Comparison of ENCODE assay signal across 8 cellular contexts in genomic region chr2:117814417-117815264, GRCh38. TPM values are rescaled to one million over a fixed set of nuclear protein-coding genes. Genes with fewer than 3 reads are reported as not detected.
DNase-seq lines count a peak whose midpoint lies in the region; ATAC-seq and TF ChIP-seq lines count a peak whose summit lies in the region.

Gene DDX18 (plus strand): TSS chr2:117814691. CDS start chr2:117814778, 87 bp downstream.

- peaks cover 37% of the 10 kb centered on the region for H3K4me1 Mint-ChIP-seq in activated naive CD8-positive, alpha-beta T cell treated with anti-CD3 and anti-CD28 coated beads for 36 hours
- H3K4me1 Mint-ChIP-seq in glutamatergic neuron (ENCODE audit: low read depth, unreplicated experiment) (peaks cover 6% of the 10 kb centered on the region), osteocyte (ENCODE audit: unreplicated experiment) (peaks cover 19% of the 10 kb centered on the region)

- intact Hi-C loops in thyroid gland (cut with DNase I): no loop called here

- H3K4me3 Mint-ChIP-seq in activated naive CD8-positive, alpha-beta T cell treated with anti-CD3 and anti-CD28 coated beads for 36 hours: peak within 1 kb of the TSS; percentile 97
- H3K4me3 Mint-ChIP-seq in glutamatergic neuron (ENCODE audit: unreplicated experiment) (peak within 1 kb of the TSS; percentile 98), osteocyte (ENCODE audit: unreplicated experiment) (peak within 1 kb of the TSS; percentile 90)

- TF ChIP-seq POLR2A in GM10847 (IDR thresholded peaks at IDR 0.05; ENCODE audit: extremely low read depth, insufficient read length) (peak; percentile 58), thyroid gland (IDR thresholded peaks at IDR 0.05) (peak in 1 of 2 donors; percentile 59)

- TF ChIP-seq CTCF in glutamatergic neuron (IDR thresholded peaks at IDR 0.05; ENCODE audit: partially characterized antibody, unreplicated experiment) (peak; percentile 98), osteocyte (IDR thresholded peaks at IDR 0.05) (peak; percentile 100), thyroid gland (IDR thresholded peaks at IDR 0.05) (peak; percentile 78 to 100 (median 99))

- DNase-seq in NCI-H1092 treated with DMSO at 0.1 percent for 48 hours (lab: John Stamatoyannopoulos, UW): peak; percentile 97
- peak; percentile 97 for DNase-seq in SKM-1 treated with dmso at 0.1 percent for 144 hours (lab: John Stamatoyannopoulos, UW; ENCODE audit: unreplicated experiment)
- DNase-seq in activated naive CD8-positive, alpha-beta T cell treated with anti-CD3 and anti-CD28 coated beads for 36 hours: peak; percentile 96
- peak; percentile 96 for DNase-seq in glutamatergic neuron
- DNase-seq in osteocyte (ENCODE audit: extremely low spot score, unreplicated experiment): peak; percentile 99
- peak; percentile 96 to 98 for DNase-seq in thyroid gland

- no peaks in the 10 kb centered on the region for H3K27me3 Mint-ChIP-seq in activated naive CD8-positive, alpha-beta T cell treated with anti-CD3 and anti-CD28 coated beads for 36 hours
- peaks cover 4% of the 10 kb centered on the region for H3K27me3 Mint-ChIP-seq in glutamatergic neuron (ENCODE audit: unreplicated experiment)
- H3K27me3 Mint-ChIP-seq in osteocyte (ENCODE audit: unreplicated experiment): peaks cover 8% of the 10 kb centered on the region

- H3K9me3 Mint-ChIP-seq in activated naive CD8-positive, alpha-beta T cell treated with anti-CD3 and anti-CD28 coated beads for 36 hours: no peaks in the 10 kb centered on the region
- peaks cover 2% of the 10 kb centered on the region for H3K9me3 Mint-ChIP-seq in glutamatergic neuron (ENCODE audit: unreplicated experiment)
- H3K9me3 Mint-ChIP-seq in osteocyte (ENCODE audit: unreplicated experiment): no peaks in the 10 kb centered on the region

- H3K27me3 ChIP-seq in thyroid gland: no peaks in the 10 kb centered on the region

- H3K27ac Mint-ChIP-seq in activated naive CD8-positive, alpha-beta T cell treated with anti-CD3 and anti-CD28 coated beads for 36 hours: peak within 1 kb of the TSS; percentile 97
- peak within 1 kb of the TSS; percentile 90 for H3K27ac Mint-ChIP-seq in glutamatergic neuron (ENCODE audit: unreplicated experiment)
- H3K27ac Mint-ChIP-seq in osteocyte (ENCODE audit: unreplicated experiment): peak within 1 kb of the TSS; percentile 92

- no peaks in the 10 kb centered on the region for H3K9me3 ChIP-seq in thyroid gland

- H3K4me1 ChIP-seq in thyroid gland: peaks cover 10 to 17% of the 10 kb centered on the region in 2 donors

- peaks cover 35% of the 10 kb centered on the region for H3K36me3 Mint-ChIP-seq in activated naive CD8-positive, alpha-beta T cell treated with anti-CD3 and anti-CD28 coated beads for 36 hours
- H3K36me3 Mint-ChIP-seq in glutamatergic neuron (ENCODE audit: unreplicated experiment): no peaks in the 10 kb centered on the region
- H3K36me3 Mint-ChIP-seq in osteocyte (ENCODE audit: unreplicated experiment): peaks cover 24% of the 10 kb centered on the region

- H3K27ac ChIP-seq in thyroid gland: peak within 1 kb of the TSS; percentile 53 to 89 (median 75)

- H3K4me3 ChIP-seq in thyroid gland (replicated peaks in 1 of 3): peak within 1 kb of the TSS; percentile 43 to 88 (median 84)

- WGBS in thyroid gland, 2 donors: 1 to 2% methylated on average over 54 to 57 of the region's 57 CpGs

- peaks cover 15 to 16% of the 10 kb centered on the region in 2 donors for H3K36me3 ChIP-seq in thyroid gland

- peak; percentile 96 for ATAC-seq in HG02610 (IDR thresholded peaks at IDR 0.05; ENCODE audit: unreplicated experiment)

RNA-seq across cellular contexts. Expression of gene DDX18, which starts in this region (rescaled TPM):
- 100 to 1,000 TPM; 170 to 180 TPM for total RNA-seq in activated naive CD8-positive, alpha-beta T cell treated with anti-CD3 and anti-CD28 coated beads for 36 hours
- 75.7 TPM for total RNA-seq in glutamatergic neuron (ENCODE audit: unreplicated experiment)
- total RNA-seq in osteocyte: 42.3 and 49.4 TPM in 2 replicates
- 10 to 100 TPM; 47.6 to 65.6 (median 49.0) TPM for total RNA-seq in thyroid gland

Comparison
In these comparisons a context has a peak if more than half of its experiments do, and no peak if none do; other contexts are left out.
1. Peak in every context shown above with its lines: DNase-seq, ATAC-seq, H3K4me3 ChIP-seq and H3K27ac ChIP-seq.